Comparison of ENCODE assay signal across 1 cellular context in the genomic region with DNA sequence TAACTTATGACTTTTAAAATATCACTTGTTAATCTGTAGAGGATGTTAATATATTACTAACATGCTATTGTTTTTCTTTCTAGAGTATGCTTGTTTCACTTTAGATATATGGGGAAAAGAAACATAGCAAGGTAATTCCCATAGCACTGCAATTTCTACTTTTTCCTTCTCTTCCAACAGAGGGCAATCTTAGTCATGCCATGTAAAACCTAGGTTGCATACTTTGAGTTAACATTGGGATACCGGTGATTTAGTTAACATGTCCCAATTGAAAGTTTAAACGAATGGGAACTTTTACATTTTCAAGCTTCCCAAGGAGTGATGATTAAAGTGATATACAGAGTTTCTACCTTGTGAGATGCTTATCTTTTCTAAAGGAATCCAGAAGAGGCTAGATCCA.
TF ChIP-seq lines count a peak whose summit lies in the region.

No MANE protein-coding gene starts in this region.

TF ChIP-seq in GM23338, 12 proteins besides CTCF, POLR2A, EP300 and RAD21 (continued from another document):
- TF ChIP-seq CREB1 (CRISPR knock-in tag; IDR thresholded peaks at IDR 0.05; ENCODE audit: low read depth): no peak
